ENCODE assay signal across 9 cellular contexts in genomic region chr7:102284891-102285540, GRCh38. TPM values are rescaled to one million over a fixed set of nuclear protein-coding genes. Genes with fewer than 3 reads are reported as not detected.
DNase-seq lines count a peak whose midpoint lies in the region; ATAC-seq, FAIRE-seq and TF ChIP-seq lines count a peak whose summit lies in the region.
"Had no signal": no experiment of that assay in that cellular context is flagged by ENCODE, and none has a peak within 500 bp of the region (broad histone marks: within the 10 kb centered on the region; RNA-seq: fewer than 3 reads in every experiment).

No MANE protein-coding gene starts in this region.

- 37 to 67% methylated on average over 19 of the region's 19 CpGs for WGBS in sigmoid colon, 2 donors

- TF ChIP-seq POLR2A in GM12892 (IDR thresholded peaks at IDR 0.05; ENCODE audit: low read depth, low read length): no peak
- TF ChIP-seq POLR2A in sigmoid colon (IDR thresholded peaks at IDR 0.05): no peak

- H3K4me3 ChIP-seq in sigmoid colon (peak overlapping the region in 1 of 4 donors; percentile 12), H7 (ENCODE audit: insufficient read depth, low read depth, low read length) (no peak overlapping the region)

- H3K36me3 ChIP-seq in sigmoid colon (no peaks in the 10 kb centered on the region), H7 (replicated peaks; ENCODE audit: control insufficient read depth, insufficient read depth, low read length) (no peaks in the 10 kb centered on the region)

- peak overlapping the region in 3 of 4 donors; percentile 82 to 83 (median 82) for H3K27ac ChIP-seq in sigmoid colon
- H3K27ac ChIP-seq: SK-N-MC had no signal

- intact Hi-C loops in cardiac septum (cut with DNase I) (loop anchor here (2.0 kb wide), 1 partner anchor 106 kb away; no protein-coding TSS in a partner anchor), sigmoid colon (cut with DNase I) (loop anchor here (5.0 kb wide), 1 partner anchor 77 kb away; no protein-coding TSS in a partner anchor)

- TF ChIP-seq CTCF in sigmoid colon (IDR thresholded peaks at IDR 0.05): no peak

- no peak for TF ChIP-seq EP300 in sigmoid colon (IDR thresholded peaks at IDR 0.05)

- peaks cover 0 to 40% (median 27%) of the 10 kb centered on the region in 4 donors for H3K4me1 ChIP-seq in sigmoid colon

- FAIRE-seq in GM12892 (lab: Jason Lieb, UNC): peak; percentile 38

- H3K27me3 ChIP-seq in sigmoid colon (no peaks in the 10 kb centered on the region), H7 (ENCODE audit: control insufficient read depth, insufficient read depth, low read length) (peaks cover 8% of the 10 kb centered on the region)

- ATAC-seq in HG02623 (IDR thresholded peaks at IDR 0.05; ENCODE audit: unreplicated experiment): no peak

- no peak for DNase-seq in GM12892 (ENCODE audit: insufficient read length)
- peak; percentile 66 for DNase-seq in SK-N-DZ (ENCODE audit: low spot score)
- DNase-seq in cardiac septum (ENCODE audit: low spot score): peak; percentile 90
- peak; percentile 72 for DNase-seq in sigmoid colon
- no peak for DNase-seq in H7
- DNase-seq in NCI-H524 treated with DMSO at 0.1 percent for 48 hours (lab: John Stamatoyannopoulos, UW): no peak
- no peak for DNase-seq in NCI-H345 (lab: John Stamatoyannopoulos, UW)

- no peaks in the 10 kb centered on the region for H3K9me3 ChIP-seq in sigmoid colon

RNA-seq across cellular contexts. Expression of gene SH2B2, which starts 1.7 kb away (rescaled TPM):
- 8.3 TPM for polyA plus RNA-seq in GM12892 (2012; ENCODE audit: missing spikeins)
- 18.7 and 23.2 TPM in 2 replicates for polyA plus RNA-seq in SK-N-DZ (2014; cell fraction: cytosol; rRNA removed)
- 12.7 and 20.9 TPM in 2 replicates for polyA plus RNA-seq in SK-N-DZ (2014; cell fraction: nucleus; rRNA removed)
- total RNA-seq in cardiac septum (3.1 TPM), sigmoid colon (10 to 100 TPM in 1 of 4 donors, 1 to 10 TPM in 3; 1.1 to 10.5 (median 5.5) TPM)
- polyA plus RNA-seq in sigmoid colon: 1 to 10 TPM in 1 of 3 donors, not detected in 2; 4.6 TPM
- 6.2 and 11.1 TPM in 2 replicates for total RNA-seq in H7 (2014; rRNA removed; shearing (Covaris generic))

Comparison
In these comparisons a context has a peak if more than half of its experiments do, and no peak if none do; other contexts are left out.
1. DNase-seq: peak in SK-N-DZ (single experiment), cardiac septum (single experiment) and sigmoid colon (single experiment); none in GM12892 (single experiment), H7 (single experiment), NCI-H524 treated with DMSO at 0.1 percent for 48 hours (single experiment) and NCI-H345 (single experiment).